Comparison of ENCODE assay signal across 1 cellular context in the genomic region with DNA sequence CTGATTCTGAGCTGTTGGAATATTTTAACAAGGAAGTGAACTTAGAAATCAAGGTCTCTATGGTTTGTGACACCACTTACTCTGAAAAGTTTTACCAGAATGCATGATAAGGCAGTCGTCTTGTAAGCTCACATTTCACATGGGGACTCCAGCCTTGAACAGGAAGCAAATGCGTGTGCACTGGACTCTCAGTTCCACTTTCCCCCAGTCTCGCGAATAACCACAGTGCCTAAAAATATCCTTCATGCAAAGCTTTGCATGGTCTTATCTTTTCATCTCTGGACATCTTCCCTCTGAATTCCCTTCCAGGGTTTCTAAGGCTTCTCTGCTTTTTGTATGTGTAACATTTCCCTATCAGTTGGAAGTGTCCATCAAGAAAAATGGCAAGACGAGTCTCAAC.
A peak's percentile ranks its signal among the peaks of the same experiment; 100 is the strongest.
TF ChIP-seq lines count a peak whose summit lies in the region.

No MANE protein-coding gene starts in this region.

TF ChIP-seq in GM12878, 131 proteins besides CTCF, POLR2A, EP300 and RAD21 (continued from another document and continues in another):
- no peak for TF ChIP-seq ESRRA (IDR thresholded peaks at IDR 0.05; ENCODE audit: low read length)
- TF ChIP-seq NR2C1 (IDR thresholded peaks at IDR 0.05) = no peak
- TF ChIP-seq, protein P1, sequence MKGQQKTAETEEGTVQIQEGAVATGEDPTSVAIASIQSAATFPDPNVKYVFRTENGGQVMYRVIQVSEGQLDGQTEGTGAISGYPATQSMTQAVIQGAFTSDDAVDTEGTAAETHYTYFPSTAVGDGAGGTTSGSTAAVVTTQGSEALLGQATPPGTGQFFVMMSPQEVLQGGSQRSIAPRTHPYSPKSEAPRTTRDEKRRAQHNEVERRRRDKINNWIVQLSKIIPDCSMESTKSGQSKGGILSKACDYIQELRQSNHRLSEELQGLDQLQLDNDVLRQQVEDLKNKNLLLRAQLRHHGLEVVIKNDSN (IDR thresholded peaks at IDR 0.05; ENCODE audit: borderline replicate concordance, extremely low read length, insufficient read depth, low read depth, low read length) = no peak
- peak; percentile 55; the same call in 1 of the 2 replicates for TF ChIP-seq TAF1 (IDR thresholded peaks at IDR 0.05; ENCODE audit: borderline replicate concordance, low read depth, low read length)
- TF ChIP-seq, protein P2, sequence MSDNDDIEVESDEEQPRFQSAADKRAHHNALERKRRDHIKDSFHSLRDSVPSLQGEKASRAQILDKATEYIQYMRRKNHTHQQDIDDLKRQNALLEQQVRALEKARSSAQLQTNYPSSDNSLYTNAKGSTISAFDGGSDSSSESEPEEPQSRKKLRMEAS (IDR thresholded peaks at IDR 0.05; ENCODE audit: low read depth, low read length) = no peak
- TF ChIP-seq SREBF1 (IDR thresholded peaks at IDR 0.05; ENCODE audit: low read length) = no peak
- TF ChIP-seq ZNF24 (IDR thresholded peaks at IDR 0.05) = no peak
- TF ChIP-seq MEF2B (IDR thresholded peaks at IDR 0.05; ENCODE audit: partially characterized antibody, poor library complexity, severe bottlenecking) = peak; percentile 93
- no peak for TF ChIP-seq NFXL1 (IDR thresholded peaks at IDR 0.05; ENCODE audit: borderline replicate concordance)
- 0 out of 2 replicates have a peak, but pooled peaks have one; percentile 39 for TF ChIP-seq ZSCAN29 (IDR thresholded peaks at IDR 0.05)
- TF ChIP-seq GATAD2B (conservative IDR thresholded peaks at IDR 0.05; ENCODE audit: low read depth) = no peak
- TF ChIP-seq SP1 (IDR thresholded peaks at IDR 0.05; ENCODE audit: low read depth, low read length) = peak; percentile 89
- no peak for TF ChIP-seq BRCA1 (IDR thresholded peaks at IDR 0.05; ENCODE audit: low read depth, low read length)
- peak; percentile 89 to 90 for TF ChIP-seq IKZF2 (IDR thresholded peaks at IDR 0.05)
- TF ChIP-seq, protein P3, sequence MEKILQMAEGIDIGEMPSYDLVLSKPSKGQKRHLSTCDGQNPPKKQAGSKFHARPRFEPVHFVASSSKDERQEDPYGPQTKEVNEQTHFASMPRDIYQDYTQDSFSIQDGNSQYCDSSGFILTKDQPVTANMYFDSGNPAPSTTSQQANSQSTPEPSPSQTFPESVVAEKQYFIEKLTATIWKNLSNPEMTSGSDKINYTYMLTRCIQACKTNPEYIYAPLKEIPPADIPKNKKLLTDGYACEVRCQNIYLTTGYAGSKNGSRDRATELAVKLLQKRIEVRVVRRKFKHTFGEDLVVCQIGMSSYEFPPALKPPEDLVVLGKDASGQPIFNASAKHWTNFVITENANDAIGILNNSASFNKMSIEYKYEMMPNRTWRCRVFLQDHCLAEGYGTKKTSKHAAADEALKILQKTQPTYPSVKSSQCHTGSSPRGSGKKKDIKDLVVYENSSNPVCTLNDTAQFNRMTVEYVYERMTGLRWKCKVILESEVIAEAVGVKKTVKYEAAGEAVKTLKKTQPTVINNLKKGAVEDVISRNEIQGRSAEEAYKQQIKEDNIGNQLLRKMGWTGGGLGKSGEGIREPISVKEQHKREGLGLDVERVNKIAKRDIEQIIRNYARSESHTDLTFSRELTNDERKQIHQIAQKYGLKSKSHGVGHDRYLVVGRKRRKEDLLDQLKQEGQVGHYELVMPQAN (conservative IDR thresholded peaks at IDR 0.05) = no peak; the same call in 1 of the 2 replicates
- no peak for TF ChIP-seq SIX5 (IDR thresholded peaks at IDR 0.05; ENCODE audit: low read depth, low read length, severe bottlenecking)
- TF ChIP-seq, protein P4, sequence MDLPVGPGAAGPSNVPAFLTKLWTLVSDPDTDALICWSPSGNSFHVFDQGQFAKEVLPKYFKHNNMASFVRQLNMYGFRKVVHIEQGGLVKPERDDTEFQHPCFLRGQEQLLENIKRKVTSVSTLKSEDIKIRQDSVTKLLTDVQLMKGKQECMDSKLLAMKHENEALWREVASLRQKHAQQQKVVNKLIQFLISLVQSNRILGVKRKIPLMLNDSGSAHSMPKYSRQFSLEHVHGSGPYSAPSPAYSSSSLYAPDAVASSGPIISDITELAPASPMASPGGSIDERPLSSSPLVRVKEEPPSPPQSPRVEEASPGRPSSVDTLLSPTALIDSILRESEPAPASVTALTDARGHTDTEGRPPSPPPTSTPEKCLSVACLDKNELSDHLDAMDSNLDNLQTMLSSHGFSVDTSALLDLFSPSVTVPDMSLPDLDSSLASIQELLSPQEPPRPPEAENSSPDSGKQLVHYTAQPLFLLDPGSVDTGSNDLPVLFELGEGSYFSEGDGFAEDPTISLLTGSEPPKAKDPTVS (IDR thresholded peaks at IDR 0.05; ENCODE audit: low read depth, low read length) = no peak
- TF ChIP-seq CHD1 (IDR thresholded peaks at IDR 0.05; ENCODE audit: low read depth, low read length) = no peak
- peak; percentile 79; the same call in 1 of the 2 replicates for TF ChIP-seq PML (IDR thresholded peaks at IDR 0.05; ENCODE audit: low read length)
- TF ChIP-seq CREM (IDR thresholded peaks at IDR 0.05; ENCODE audit: low read depth) = peak; percentile 96
- TF ChIP-seq SMAD1 (IDR thresholded peaks at IDR 0.05; ENCODE audit: low read depth, partially characterized antibody) = no peak
- no peak for TF ChIP-seq ZNF622 (IDR thresholded peaks at IDR 0.05)
- TF ChIP-seq, protein P5, sequence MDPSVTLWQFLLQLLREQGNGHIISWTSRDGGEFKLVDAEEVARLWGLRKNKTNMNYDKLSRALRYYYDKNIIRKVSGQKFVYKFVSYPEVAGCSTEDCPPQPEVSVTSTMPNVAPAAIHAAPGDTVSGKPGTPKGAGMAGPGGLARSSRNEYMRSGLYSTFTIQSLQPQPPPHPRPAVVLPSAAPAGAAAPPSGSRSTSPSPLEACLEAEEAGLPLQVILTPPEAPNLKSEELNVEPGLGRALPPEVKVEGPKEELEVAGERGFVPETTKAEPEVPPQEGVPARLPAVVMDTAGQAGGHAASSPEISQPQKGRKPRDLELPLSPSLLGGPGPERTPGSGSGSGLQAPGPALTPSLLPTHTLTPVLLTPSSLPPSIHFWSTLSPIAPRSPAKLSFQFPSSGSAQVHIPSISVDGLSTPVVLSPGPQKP (IDR thresholded peaks at IDR 0.05; ENCODE audit: low read depth, low read length) = no peak
- peak; percentile 52; the same call in 1 of the 2 replicates for TF ChIP-seq CHD2 (IDR thresholded peaks at IDR 0.05; ENCODE audit: borderline replicate concordance, low read depth, low read length)
- TF ChIP-seq, protein P6, sequence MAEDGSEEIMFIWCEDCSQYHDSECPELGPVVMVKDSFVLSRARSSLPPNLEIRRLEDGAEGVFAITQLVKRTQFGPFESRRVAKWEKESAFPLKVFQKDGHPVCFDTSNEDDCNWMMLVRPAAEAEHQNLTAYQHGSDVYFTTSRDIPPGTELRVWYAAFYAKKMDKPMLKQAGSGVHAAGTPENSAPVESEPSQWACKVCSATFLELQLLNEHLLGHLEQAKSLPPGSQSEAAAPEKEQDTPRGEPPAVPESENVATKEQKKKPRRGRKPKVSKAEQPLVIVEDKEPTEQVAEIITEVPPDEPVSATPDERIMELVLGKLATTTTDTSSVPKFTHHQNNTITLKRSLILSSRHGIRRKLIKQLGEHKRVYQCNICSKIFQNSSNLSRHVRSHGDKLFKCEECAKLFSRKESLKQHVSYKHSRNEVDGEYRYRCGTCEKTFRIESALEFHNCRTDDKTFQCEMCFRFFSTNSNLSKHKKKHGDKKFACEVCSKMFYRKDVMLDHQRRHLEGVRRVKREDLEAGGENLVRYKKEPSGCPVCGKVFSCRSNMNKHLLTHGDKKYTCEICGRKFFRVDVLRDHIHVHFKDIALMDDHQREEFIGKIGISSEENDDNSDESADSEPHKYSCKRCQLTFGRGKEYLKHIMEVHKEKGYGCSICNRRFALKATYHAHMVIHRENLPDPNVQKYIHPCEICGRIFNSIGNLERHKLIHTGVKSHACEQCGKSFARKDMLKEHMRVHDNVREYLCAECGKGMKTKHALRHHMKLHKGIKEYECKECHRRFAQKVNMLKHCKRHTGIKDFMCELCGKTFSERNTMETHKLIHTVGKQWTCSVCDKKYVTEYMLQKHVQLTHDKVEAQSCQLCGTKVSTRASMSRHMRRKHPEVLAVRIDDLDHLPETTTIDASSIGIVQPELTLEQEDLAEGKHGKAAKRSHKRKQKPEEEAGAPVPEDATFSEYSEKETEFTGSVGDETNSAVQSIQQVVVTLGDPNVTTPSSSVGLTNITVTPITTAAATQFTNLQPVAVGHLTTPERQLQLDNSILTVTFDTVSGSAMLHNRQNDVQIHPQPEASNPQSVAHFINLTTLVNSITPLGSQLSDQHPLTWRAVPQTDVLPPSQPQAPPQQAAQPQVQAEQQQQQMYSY (CRISPR knock-in tag; IDR thresholded peaks at IDR 0.05) = no peak
- TF ChIP-seq, protein P7, sequence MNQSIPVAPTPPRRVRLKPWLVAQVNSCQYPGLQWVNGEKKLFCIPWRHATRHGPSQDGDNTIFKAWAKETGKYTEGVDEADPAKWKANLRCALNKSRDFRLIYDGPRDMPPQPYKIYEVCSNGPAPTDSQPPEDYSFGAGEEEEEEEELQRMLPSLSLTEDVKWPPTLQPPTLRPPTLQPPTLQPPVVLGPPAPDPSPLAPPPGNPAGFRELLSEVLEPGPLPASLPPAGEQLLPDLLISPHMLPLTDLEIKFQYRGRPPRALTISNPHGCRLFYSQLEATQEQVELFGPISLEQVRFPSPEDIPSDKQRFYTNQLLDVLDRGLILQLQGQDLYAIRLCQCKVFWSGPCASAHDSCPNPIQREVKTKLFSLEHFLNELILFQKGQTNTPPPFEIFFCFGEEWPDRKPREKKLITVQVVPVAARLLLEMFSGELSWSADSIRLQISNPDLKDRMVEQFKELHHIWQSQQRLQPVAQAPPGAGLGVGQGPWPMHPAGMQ (IDR thresholded peaks at IDR 0.05; ENCODE audit: borderline replicate concordance) = no peak
- no peak for TF ChIP-seq LARP7 (IDR thresholded peaks at IDR 0.05)
- TF ChIP-seq GABPA (IDR thresholded peaks at IDR 0.05; ENCODE audit: low read depth) = no peak
- peak in 1 of 2 experiments; percentile 95; a peak in 2 of 4 replicates for TF ChIP-seq CEBPB (IDR thresholded peaks at IDR 0.05; ENCODE audit: borderline replicate concordance in 1 of 2, low read depth in 2 of 2, low read length in 2 of 2)
- TF ChIP-seq, protein P8, sequence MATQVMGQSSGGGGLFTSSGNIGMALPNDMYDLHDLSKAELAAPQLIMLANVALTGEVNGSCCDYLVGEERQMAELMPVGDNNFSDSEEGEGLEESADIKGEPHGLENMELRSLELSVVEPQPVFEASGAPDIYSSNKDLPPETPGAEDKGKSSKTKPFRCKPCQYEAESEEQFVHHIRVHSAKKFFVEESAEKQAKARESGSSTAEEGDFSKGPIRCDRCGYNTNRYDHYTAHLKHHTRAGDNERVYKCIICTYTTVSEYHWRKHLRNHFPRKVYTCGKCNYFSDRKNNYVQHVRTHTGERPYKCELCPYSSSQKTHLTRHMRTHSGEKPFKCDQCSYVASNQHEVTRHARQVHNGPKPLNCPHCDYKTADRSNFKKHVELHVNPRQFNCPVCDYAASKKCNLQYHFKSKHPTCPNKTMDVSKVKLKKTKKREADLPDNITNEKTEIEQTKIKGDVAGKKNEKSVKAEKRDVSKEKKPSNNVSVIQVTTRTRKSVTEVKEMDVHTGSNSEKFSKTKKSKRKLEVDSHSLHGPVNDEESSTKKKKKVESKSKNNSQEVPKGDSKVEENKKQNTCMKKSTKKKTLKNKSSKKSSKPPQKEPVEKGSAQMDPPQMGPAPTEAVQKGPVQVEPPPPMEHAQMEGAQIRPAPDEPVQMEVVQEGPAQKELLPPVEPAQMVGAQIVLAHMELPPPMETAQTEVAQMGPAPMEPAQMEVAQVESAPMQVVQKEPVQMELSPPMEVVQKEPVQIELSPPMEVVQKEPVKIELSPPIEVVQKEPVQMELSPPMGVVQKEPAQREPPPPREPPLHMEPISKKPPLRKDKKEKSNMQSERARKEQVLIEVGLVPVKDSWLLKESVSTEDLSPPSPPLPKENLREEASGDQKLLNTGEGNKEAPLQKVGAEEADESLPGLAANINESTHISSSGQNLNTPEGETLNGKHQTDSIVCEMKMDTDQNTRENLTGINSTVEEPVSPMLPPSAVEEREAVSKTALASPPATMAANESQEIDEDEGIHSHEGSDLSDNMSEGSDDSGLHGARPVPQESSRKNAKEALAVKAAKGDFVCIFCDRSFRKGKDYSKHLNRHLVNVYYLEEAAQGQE (IDR thresholded peaks at IDR 0.05; ENCODE audit: low read depth, low read length) = no peak
- no peak; the same call in 1 of the 2 replicates for TF ChIP-seq JUNB (IDR thresholded peaks at IDR 0.05)
- 0 out of 2 replicates have a peak, but pooled peaks have one; percentile 48 for TF ChIP-seq NBN (IDR thresholded peaks at IDR 0.05)
- TF ChIP-seq, protein P9, sequence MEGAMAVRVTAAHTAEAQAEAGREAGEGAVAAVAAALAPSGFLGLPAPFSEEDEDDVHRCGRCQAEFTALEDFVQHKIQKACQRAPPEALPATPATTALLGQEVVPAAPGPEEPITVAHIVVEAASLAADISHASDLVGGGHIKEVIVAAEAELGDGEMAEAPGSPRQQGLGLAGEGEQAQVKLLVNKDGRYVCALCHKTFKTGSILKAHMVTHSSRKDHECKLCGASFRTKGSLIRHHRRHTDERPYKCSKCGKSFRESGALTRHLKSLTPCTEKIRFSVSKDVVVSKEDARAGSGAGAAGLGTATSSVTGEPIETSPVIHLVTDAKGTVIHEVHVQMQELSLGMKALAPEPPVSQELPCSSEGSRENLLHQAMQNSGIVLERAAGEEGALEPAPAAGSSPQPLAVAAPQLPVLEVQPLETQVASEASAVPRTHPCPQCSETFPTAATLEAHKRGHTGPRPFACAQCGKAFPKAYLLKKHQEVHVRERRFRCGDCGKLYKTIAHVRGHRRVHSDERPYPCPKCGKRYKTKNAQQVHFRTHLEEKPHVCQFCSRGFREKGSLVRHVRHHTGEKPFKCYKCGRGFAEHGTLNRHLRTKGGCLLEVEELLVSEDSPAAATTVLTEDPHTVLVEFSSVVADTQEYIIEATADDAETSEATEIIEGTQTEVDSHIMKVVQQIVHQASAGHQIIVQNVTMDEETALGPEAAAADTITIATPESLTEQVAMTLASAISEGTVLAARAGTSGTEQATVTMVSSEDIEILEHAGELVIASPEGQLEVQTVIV (IDR thresholded peaks at IDR 0.05; ENCODE audit: borderline replicate concordance, partially characterized antibody) = no peak
- no peak for TF ChIP-seq NR2C2 (IDR thresholded peaks at IDR 0.05; ENCODE audit: borderline replicate concordance, control insufficient read depth, insufficient read length, low read depth)
- TF ChIP-seq POLR2AphosphoS2 (IDR thresholded peaks at IDR 0.05; ENCODE audit: low read depth, low read length) = no peak
- TF ChIP-seq, protein P10, sequence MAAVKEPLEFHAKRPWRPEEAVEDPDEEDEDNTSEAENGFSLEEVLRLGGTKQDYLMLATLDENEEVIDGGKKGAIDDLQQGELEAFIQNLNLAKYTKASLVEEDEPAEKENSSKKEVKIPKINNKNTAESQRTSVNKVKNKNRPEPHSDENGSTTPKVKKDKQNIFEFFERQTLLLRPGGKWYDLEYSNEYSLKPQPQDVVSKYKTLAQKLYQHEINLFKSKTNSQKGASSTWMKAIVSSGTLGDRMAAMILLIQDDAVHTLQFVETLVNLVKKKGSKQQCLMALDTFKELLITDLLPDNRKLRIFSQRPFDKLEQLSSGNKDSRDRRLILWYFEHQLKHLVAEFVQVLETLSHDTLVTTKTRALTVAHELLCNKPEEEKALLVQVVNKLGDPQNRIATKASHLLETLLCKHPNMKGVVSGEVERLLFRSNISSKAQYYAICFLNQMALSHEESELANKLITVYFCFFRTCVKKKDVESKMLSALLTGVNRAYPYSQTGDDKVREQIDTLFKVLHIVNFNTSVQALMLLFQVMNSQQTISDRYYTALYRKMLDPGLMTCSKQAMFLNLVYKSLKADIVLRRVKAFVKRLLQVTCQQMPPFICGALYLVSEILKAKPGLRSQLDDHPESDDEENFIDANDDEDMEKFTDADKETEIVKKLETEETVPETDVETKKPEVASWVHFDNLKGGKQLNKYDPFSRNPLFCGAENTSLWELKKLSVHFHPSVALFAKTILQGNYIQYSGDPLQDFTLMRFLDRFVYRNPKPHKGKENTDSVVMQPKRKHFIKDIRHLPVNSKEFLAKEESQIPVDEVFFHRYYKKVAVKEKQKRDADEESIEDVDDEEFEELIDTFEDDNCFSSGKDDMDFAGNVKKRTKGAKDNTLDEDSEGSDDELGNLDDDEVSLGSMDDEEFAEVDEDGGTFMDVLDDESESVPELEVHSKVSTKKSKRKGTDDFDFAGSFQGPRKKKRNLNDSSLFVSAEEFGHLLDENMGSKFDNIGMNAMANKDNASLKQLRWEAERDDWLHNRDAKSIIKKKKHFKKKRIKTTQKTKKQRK (IDR thresholded peaks at IDR 0.05; ENCODE audit: low read depth, low read length) = no peak
